In genomic region chr22:37079158-37079557, GRCh38 we compare ENCODE assay signal across 17 cellular contexts. TPM values are rescaled to one million over a fixed set of nuclear protein-coding genes. Genes with fewer than 3 reads are reported as not detected.
DNase-seq lines count a peak whose midpoint lies in the region; ATAC-seq and TF ChIP-seq lines count a peak whose summit lies in the region.
"Had no signal": no experiment of that assay in that cellular context is flagged by ENCODE, and none has a peak within 500 bp of the region (broad histone marks: within the 10 kb centered on the region; RNA-seq: fewer than 3 reads in every experiment).

No MANE protein-coding gene starts in this region.

- H2AFZ ChIP-seq in neural progenitor cell (replicated peaks) = no peak overlapping the region
- H2AFZ ChIP-seq in Karpas-422 (ENCODE audit: low read length) = no peak overlapping the region
- H2AFZ ChIP-seq: parathyroid adenoma had no signal

- H3K9me2 ChIP-seq in Karpas-422 (replicated peaks; ENCODE audit: insufficient read depth, low read length) = no peaks in the 10 kb centered on the region

- H3K4me2 ChIP-seq in neural progenitor cell (no peak overlapping the region), Karpas-422 (ENCODE audit: low read depth, low read length, poor library complexity, severe bottlenecking) (no peak overlapping the region)

- H3K27me3 Mint-ChIP-seq in activated CD4-positive, alpha-beta T cell treated with anti-CD3 and anti-CD28 coated beads for 36 hours = peaks cover 10% of the 10 kb centered on the region
- peaks cover 3 to 9% of the 10 kb centered on the region in 2 donors for H3K27me3 Mint-ChIP-seq in T-cell
- H3K27me3 Mint-ChIP-seq in activated naive CD8-positive, alpha-beta T cell = no peaks in the 10 kb centered on the region
- H3K27me3 Mint-ChIP-seq in neural progenitor cell (ENCODE audit: insufficient read depth, low read depth) = peaks cover 24% of the 10 kb centered on the region

- H3K9ac ChIP-seq in neural progenitor cell (no peak overlapping the region), Karpas-422 (ENCODE audit: low read length) (no peak overlapping the region)
- H3K9ac ChIP-seq: parathyroid adenoma had no signal

- CTCF ChIA-PET in activated CD4-positive, alpha-beta T cell treated with anti-CD3 and anti-CD28 coated beads for 36 hours (lab: Charles Lee) = interaction anchor here (0.7 to 3.6 kb wide), 20 partner anchors 9 to 163 kb away, joined by 3 to 53 read pairs (median 4); partner anchors contain the start of gene IL2RB
- CTCF ChIA-PET in T-cell (lab: Charles Lee) = interaction anchor here (0.8 to 2.6 kb wide), 20 partner anchors 14 to 303 kb away, joined by 3 to 62 read pairs (median 5); partner anchors contain the start of genes IFT27 (in 1 of the 2), IL2RB (in 1 of the 2) and KCTD17 (in 1 of the 2)

- intact Hi-C loops in activated CD4-positive, alpha-beta T cell treated with anti-CD3 and anti-CD28 coated beads for 36 hours (cut with DNase I, micrococcal nuclease) = loop anchor here (1.0 to 5.0 kb wide), 8 partner anchors 8 to 183 kb away; partner anchors contain the start of gene RAC2 (in 1 of the 2)

- H3K27me3 ChIP-seq in neural progenitor cell (peaks cover 40% of the 10 kb centered on the region), Karpas-422 (ENCODE audit: low read length) (no peaks in the 10 kb centered on the region)

- H3K36me3 ChIP-seq in neural progenitor cell (no peaks in the 10 kb centered on the region), Karpas-422 (ENCODE audit: insufficient read depth, low read length) (no peaks in the 10 kb centered on the region)
- H3K36me3 ChIP-seq: left ventricle myocardium inferior had no signal

- no peak for TF ChIP-seq CTCF in neural progenitor cell (IDR thresholded peaks at IDR 0.05)

- H3K27ac ChIP-seq in neural progenitor cell (no peak overlapping the region), Karpas-422 (ENCODE audit: low read length) (no peak overlapping the region)
- H3K27ac ChIP-seq: 22Rv1, foreskin keratinocyte, left ventricle myocardium inferior, parathyroid adenoma had no signal

- POLR2A ChIA-PET in activated CD4-positive, alpha-beta T cell treated with anti-CD3 and anti-CD28 coated beads for 36 hours (lab: Charles Lee) = interaction anchor here (0.8 to 4.5 kb wide), 10 partner anchors 43 to 144 kb away, joined by 3 to 53 read pairs (median 5); partner anchors contain the start of gene IL2RB
- POLR2A ChIA-PET in T-cell (lab: Charles Lee) = interaction anchor here (0.5 to 1.4 kb wide), 8 partner anchors 28 to 406 kb away, joined by 3 to 21 read pairs (median 6); partner anchors contain the start of gene KCTD17 (in 1 of the 2)

- peak; percentile 45 for DNase-seq in activated CD4-positive, alpha-beta T cell treated with anti-CD3 and anti-CD28 coated beads for 36 hours
- DNase-seq in activated CD4-positive, alpha-beta T cell treated with anti-CD3 and anti-CD28 coated beads, Interleukin-2, amount 50 U/mL, for 48 hours = no peak
- DNase-seq in T-cell = peak in 3 of 34 experiments; percentile 12 to 17 (median 16)
- DNase-seq in neural progenitor cell (ENCODE audit: low spot score) = no peak
- DNase-seq in Karpas-422 = no peak
- DNase-seq: foreskin keratinocyte, left ventricle myocardium inferior, NCI-H2107, NCI-H526 had no signal

- H3K4me3 ChIP-seq in neural progenitor cell (no peak overlapping the region), Karpas-422 (ENCODE audit: low read length) (no peak overlapping the region)
- H3K4me3 ChIP-seq: left ventricle myocardium inferior had no signal

- H3K9me3 Mint-ChIP-seq in activated CD4-positive, alpha-beta T cell treated with anti-CD3 and anti-CD28 coated beads for 36 hours (ENCODE audit: low read depth) = no peaks in the 10 kb centered on the region
- no peaks in the 10 kb centered on the region for H3K9me3 Mint-ChIP-seq in T-cell
- H3K9me3 Mint-ChIP-seq in activated naive CD8-positive, alpha-beta T cell (ENCODE audit: low read depth) = no peaks in the 10 kb centered on the region
- no peaks in the 10 kb centered on the region for H3K9me3 Mint-ChIP-seq in neural progenitor cell
- H3K9me3 Mint-ChIP-seq: IgD-negative memory B cell had no signal

- H3K79me2 ChIP-seq in neural progenitor cell (ENCODE audit: low read depth) (no peaks in the 10 kb centered on the region), Karpas-422 (ENCODE audit: low read length) (no peaks in the 10 kb centered on the region)
- H3K79me2 ChIP-seq: parathyroid adenoma had no signal

- no peaks in the 10 kb centered on the region for H3F3A ChIP-seq in neural progenitor cell (ENCODE audit: low read depth)

- H3K4me3 Mint-ChIP-seq in activated CD4-positive, alpha-beta T cell treated with anti-CD3 and anti-CD28 coated beads for 36 hours = peak overlapping the region; percentile 55
- H3K4me3 Mint-ChIP-seq in T-cell = peak overlapping the region; percentile 55 to 70 (median 58)
- peak overlapping the region; percentile 68 for H3K4me3 Mint-ChIP-seq in activated naive CD8-positive, alpha-beta T cell
- no peak overlapping the region for H3K4me3 Mint-ChIP-seq in neural progenitor cell
- H3K4me3 Mint-ChIP-seq: IgD-negative memory B cell had no signal

- H4K20me1 ChIP-seq in neural progenitor cell (ENCODE audit: low read depth) (no peaks in the 10 kb centered on the region), Karpas-422 (ENCODE audit: insufficient read depth, low read depth, low read length) (no peaks in the 10 kb centered on the region)

- H3K9me3 ChIP-seq in neural progenitor cell (ENCODE audit: low read depth) (no peaks in the 10 kb centered on the region), Karpas-422 (ENCODE audit: low read length) (no peaks in the 10 kb centered on the region)
- H3K9me3 ChIP-seq: left ventricle myocardium inferior had no signal

- no peak for ATAC-seq in activated CD4-positive, alpha-beta T cell treated with anti-CD3 and anti-CD28 coated beads for 36 hours
- ATAC-seq in T-cell (replicated peaks in 1 of 4) = peak in 1 of 4 experiments; percentile 1
- no peak for ATAC-seq in HG02763 (IDR thresholded peaks at IDR 0.05; ENCODE audit: unreplicated experiment)
- no peak for ATAC-seq in esophagus mucosa
- ATAC-seq: foreskin keratinocyte had no signal

- peaks cover 4% of the 10 kb centered on the region for H3K36me3 Mint-ChIP-seq in activated CD4-positive, alpha-beta T cell treated with anti-CD3 and anti-CD28 coated beads for 36 hours (ENCODE audit: low read depth)
- H3K36me3 Mint-ChIP-seq in T-cell = no peaks in the 10 kb centered on the region
- H3K36me3 Mint-ChIP-seq in activated naive CD8-positive, alpha-beta T cell = no peaks in the 10 kb centered on the region
- no peaks in the 10 kb centered on the region for H3K36me3 Mint-ChIP-seq in neural progenitor cell
- H3K36me3 Mint-ChIP-seq: IgD-negative memory B cell had no signal

- H3K4me1 ChIP-seq in neural progenitor cell (no peaks in the 10 kb centered on the region), Karpas-422 (ENCODE audit: low read length) (peaks cover 2% of the 10 kb centered on the region; the same call in 1 of the 2 replicates)
- H3K4me1 ChIP-seq: foreskin keratinocyte, left ventricle myocardium inferior, parathyroid adenoma had no signal

- H3K4me1 Mint-ChIP-seq in activated CD4-positive, alpha-beta T cell treated with anti-CD3 and anti-CD28 coated beads for 36 hours = peaks cover 66% of the 10 kb centered on the region
- H3K4me1 Mint-ChIP-seq in T-cell (peaks cover 37 to 56% (median 55%) of the 10 kb centered on the region in 3 donors), neural progenitor cell (peaks cover 3% of the 10 kb centered on the region)
- peaks cover 42% of the 10 kb centered on the region for H3K4me1 Mint-ChIP-seq in activated naive CD8-positive, alpha-beta T cell (ENCODE audit: low read depth)

- H3K27ac Mint-ChIP-seq in activated CD4-positive, alpha-beta T cell treated with anti-CD3 and anti-CD28 coated beads for 36 hours = peak overlapping the region; percentile 94
- H3K27ac Mint-ChIP-seq in T-cell (peak overlapping the region; percentile 96), neural progenitor cell (peak overlapping the region; percentile 24)
- H3K27ac Mint-ChIP-seq in activated naive CD8-positive, alpha-beta T cell = peak overlapping the region; percentile 96

RNA-seq across cellular contexts. Expression of gene KCTD17, which starts 27.6 kb away (rescaled TPM):
- 10 to 100 TPM; 32.5 to 36.8 TPM for total RNA-seq in activated CD4-positive, alpha-beta T cell treated with anti-CD3 and anti-CD28 coated beads for 36 hours
- total RNA-seq in T-cell (10 to 100 TPM; 24.0 to 36.2 (median 35.1) TPM), neural progenitor cell (ENCODE audit: low replicate concordance) (17.5 and 44.1 TPM in 2 replicates), esophagus mucosa (3.9 TPM)
- 17.5 and 24.9 TPM in 2 replicates for total RNA-seq in Karpas-422 (2014; rRNA removed; shearing (Covaris generic); ENCODE audit: low replicate concordance)

RNA-seq across cellular contexts. Expression of gene TMPRSS6, which starts 30.4 kb away (rescaled TPM):
- 10 to 100 TPM; 17.6 to 20.2 TPM for total RNA-seq in activated CD4-positive, alpha-beta T cell treated with anti-CD3 and anti-CD28 coated beads for 36 hours
- 1 to 10 TPM in 3 of 5 donors, under 1 TPM in 2; 0.40 to 1.3 (median 1.1) TPM for total RNA-seq in T-cell
- total RNA-seq in neural progenitor cell (ENCODE audit: low replicate concordance) = not detected in 2 replicates
- total RNA-seq in Karpas-422 (2014; rRNA removed; shearing (Covaris generic); ENCODE audit: low replicate concordance) = not detected in 2 replicates
- total RNA-seq in esophagus mucosa = not detected
- total RNA-seq: cerebellum, Daoy, foreskin keratinocyte, left ventricle myocardium inferior had no signal

RNA-seq across cellular contexts. Expression of gene MPST, which starts 59.6 kb away (rescaled TPM):
- total RNA-seq in activated CD4-positive, alpha-beta T cell treated with anti-CD3 and anti-CD28 coated beads for 36 hours = 10 to 100 TPM; 10.6 to 11.0 TPM
- total RNA-seq in T-cell = 10 to 100 TPM in 1 of 5 donors, 1 to 10 TPM in 4; 2.4 to 10.7 (median 7.1) TPM
- total RNA-seq in neural progenitor cell (ENCODE audit: low replicate concordance) = 36.9 and 157 TPM in 2 replicates
- 26.1 and 53.7 TPM in 2 replicates for total RNA-seq in Karpas-422 (2014; rRNA removed; shearing (Covaris generic); ENCODE audit: low replicate concordance)
- 78.0 TPM for total RNA-seq in esophagus mucosa

RNA-seq across cellular contexts. Expression of gene TST, which starts 59.9 kb away (rescaled TPM):
- 1 to 10 TPM; 1.8 to 2.1 TPM for total RNA-seq in activated CD4-positive, alpha-beta T cell treated with anti-CD3 and anti-CD28 coated beads for 36 hours
- total RNA-seq in T-cell (1 to 10 TPM in 3 of 5 donors, under 1 TPM in 2; 0.61 to 2.2 (median 1.0) TPM), neural progenitor cell (ENCODE audit: low replicate concordance) (21.5 and 53.4 TPM in 2 replicates), esophagus mucosa (83.2 TPM)
- 6.0 and 8.3 TPM in 2 replicates for total RNA-seq in Karpas-422 (2014; rRNA removed; shearing (Covaris generic); ENCODE audit: low replicate concordance)

Comparison
In these comparisons a context has a peak if more than half of its experiments do, and no peak if none do; other contexts are left out.
1. H3K27ac Mint-ChIP-seq: peak in every context shown above with its lines; median percentile 96 in T-cell; 96 in activated naive CD8-positive, alpha-beta T cell; 94 in activated CD4-positive, alpha-beta T cell treated with anti-CD3 and anti-CD28 coated beads for 36 hours; 24 in neural progenitor cell.
2. RNA of gene TMPRSS6, which starts 30.4 kb away (total RNA-seq): 17.6 to 20.2 TPM in activated CD4-positive, alpha-beta T cell treated with anti-CD3 and anti-CD28 coated beads for 36 hours; 0.40 to 1.3 TPM in T-cell, not detected in neural progenitor cell, not detected in Karpas-422 and not detected in esophagus mucosa (single experiment); every median in the first group is over 4 times any median in the second.